ENCODE assay signal across 16 cellular contexts in genomic region chr7:64509583-64509982, GRCh38.
"Had no signal": no experiment of that assay in that cellular context is flagged by ENCODE, and none has a peak within 500 bp of the region (broad histone marks: within the 10 kb centered on the region; RNA-seq: fewer than 3 reads in every experiment).

No MANE protein-coding gene starts in this region.

- H3K4me3 ChIP-seq: adrenal gland, gastrocnemius medialis, left lung, tibial artery had no signal

- H3K27me3 ChIP-seq: adrenal gland, gastrocnemius medialis, left lung, tibial artery had no signal

- DNase-seq: activated CD4-positive, alpha-beta T cell treated with anti-CD3 and anti-CD28 coated beads, Interleukin-2, amount 10 ng/mL, durations not matched to agents 7 days and 5 days; activated CD8-positive, alpha-beta memory T cell treated with anti-CD3 and anti-CD28 coated beads, Interleukin-2, amount 50 U/mL, for 4 hours; activated CD8-positive, alpha-beta T cell treated with anti-CD3 and anti-CD28 coated beads, Interleukin-2, amount 10 ng/mL, durations not matched to agents 7 days and 5 days; activated effector memory CD4-positive, alpha-beta T cell treated with anti-CD3 and anti-CD28 coated beads, Interleukin-2, amount 50 U/mL, for 16 hours; activated T-cell treated with anti-CD3 and anti-CD28 coated beads, Interleukin-2, amount 50 U/mL, for 48 hours; adrenal gland; gastrocnemius medialis; head of caudate nucleus; left lung; mammary epithelial cell; retina; stimulated activated CD4-positive, alpha-beta T cell treated with anti-CD3 and anti-CD28 coated beads, Interleukin-12 subunit alpha, Interleukin-12 subunit beta, amount 100 ng/mL, for 4 hours; stimulated activated CD4-positive, alpha-beta T cell treated with anti-CD3 and anti-CD28 coated beads, Interleukin-1b, Interleukin-23, amount 100 ng/mL, for 48 hours; stimulated activated CD8-positive, alpha-beta memory T cell treated with anti-CD3 and anti-CD28 coated beads, Interleukin-4, amount 100 ng/mL, for 48 hours; stimulated activated naive CD4-positive, alpha-beta T cell; tibial artery had no signal

- H3K4me1 ChIP-seq: adrenal gland, gastrocnemius medialis, left lung had no signal

- ATAC-seq: activated CD8-positive, alpha-beta T cell treated with anti-CD3 and anti-CD28 coated beads, Interleukin-2, amount 10 ng/mL, durations not matched to agents 7 days and 5 days; gastrocnemius medialis; left lung had no signal

- H3K36me3 ChIP-seq: adrenal gland had no signal

- H3K27ac ChIP-seq: adrenal gland, gastrocnemius medialis, left lung, tibial artery had no signal
